ENCODE assay signal across 8 cellular contexts in genomic region chr5:7754997-7755596, GRCh38.
DNase-seq lines count a peak whose midpoint lies in the region; ATAC-seq and TF ChIP-seq lines count a peak whose summit lies in the region.

No MANE protein-coding gene starts in this region.

- TF ChIP-seq CTCF in AG09319 (IDR thresholded peaks at IDR 0.05; ENCODE audit: low read depth, low read length), result peak; percentile 71
- TF ChIP-seq CTCF in GM12875 (IDR thresholded peaks at IDR 0.05; ENCODE audit: borderline replicate concordance, insufficient read depth, low read depth, low read length), result peak; percentile 94
- TF ChIP-seq CTCF in WERI-Rb-1 (IDR thresholded peaks at IDR 0.05; ENCODE audit: low read depth, low read length), result peak; percentile 98
- TF ChIP-seq CTCF in foreskin keratinocyte (conservative IDR thresholded peaks at IDR 0.05), result peak; percentile 82

- H3K36me3 ChIP-seq in WERI-Rb-1, result peaks cover 12% of the 10 kb centered on the region

- ATAC-seq in HG02763 (IDR thresholded peaks at IDR 0.05; ENCODE audit: unreplicated experiment), result peak; percentile 65
- ATAC-seq in foreskin keratinocyte, result peak; percentile 90

- H3K27ac ChIP-seq in WERI-Rb-1, result no peak overlapping the region
- H3K27ac ChIP-seq in foreskin keratinocyte, result no peak overlapping the region

- DNase-seq in AG09319 (ENCODE audit: extremely low read depth, low read depth), result no peak
- DNase-seq in NCI-H187 (lab: John Stamatoyannopoulos, UW), result peak; percentile 25 to 48
- peak; percentile 87 for DNase-seq in WERI-Rb-1
- peak; percentile 8 to 17 for DNase-seq in foreskin keratinocyte
- peak; percentile 22 for DNase-seq in putamen (ENCODE audit: low spot score)
- DNase-seq in superior temporal gyrus (ENCODE audit: extremely low spot score), result no peak

- H3K4me3 ChIP-seq in GM12875 (ENCODE audit: low read depth, low read length) (no peak overlapping the region), WERI-Rb-1 (ENCODE audit: low read depth, low read length) (no peak overlapping the region)

- H3K27me3 ChIP-seq in WERI-Rb-1 (ENCODE audit: insufficient read depth, low read depth, severe bottlenecking) (no peaks in the 10 kb centered on the region), foreskin keratinocyte (peaks cover 7% of the 10 kb centered on the region)

- no peaks in the 10 kb centered on the region for H3K4me1 ChIP-seq in foreskin keratinocyte

- H3K9me3 ChIP-seq in WERI-Rb-1 (ENCODE audit: severe bottlenecking), result no peaks in the 10 kb centered on the region

Comparison
In these comparisons a context has a peak if more than half of its experiments do, and no peak if none do; other contexts are left out.
1. DNase-seq: peak in NCI-H187 (2 of 2), WERI-Rb-1 (single experiment), foreskin keratinocyte (2 of 2) and putamen (single experiment); none in AG09319 (single experiment) and superior temporal gyrus (single experiment).
2. Peak in every context shown above with its lines, with median percentiles within 50 percentile points of each other: CTCF ChIP-seq.